4 cellular contexts compared by ENCODE assay signal in the genomic region with DNA sequence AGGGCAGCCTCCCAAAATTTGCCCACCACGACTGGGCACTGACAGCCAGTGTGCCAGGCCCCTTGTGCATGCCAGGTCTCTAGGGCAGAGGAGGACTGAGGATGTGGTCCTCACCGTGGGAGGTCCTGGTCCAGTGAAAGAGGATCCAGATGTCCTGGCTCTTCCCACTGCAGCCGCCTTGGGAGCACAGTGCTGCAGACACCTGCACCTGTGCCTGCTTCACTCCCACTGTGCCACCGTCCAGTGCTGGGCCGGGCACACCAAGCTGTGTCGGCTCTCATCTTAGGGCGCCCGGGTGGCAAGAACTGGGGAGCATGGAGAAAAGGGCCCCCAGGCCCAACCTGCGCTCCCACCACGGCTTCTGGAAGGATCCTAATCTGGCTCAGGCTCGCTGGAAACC.
"Had no signal": no experiment of that assay in that cellular context is flagged by ENCODE, and none has a peak within 500 bp of the region (broad histone marks: within the 10 kb centered on the region; RNA-seq: fewer than 3 reads in every experiment).

No MANE protein-coding gene starts in this region.

- ATAC-seq: GM23338 had no signal

- H3K27ac Mint-ChIP-seq: GM23338, H9 had no signal

- H2AFZ ChIP-seq: GM23338 had no signal

- H3K9me3 Mint-ChIP-seq: H9 had no signal

- H3K4me3 ChIP-seq: GM23338 had no signal

- DNase-seq: H9, HCEC 1CT, IMR-90 had no signal

- H3K4me3 Mint-ChIP-seq: GM23338, H9 had no signal

- H3K4me2 ChIP-seq: GM23338 had no signal
